In genomic region chr14:100192672-100193416, GRCh38 we compare ENCODE assay signal across 8 cellular contexts. TPM values are rescaled to one million over a fixed set of nuclear protein-coding genes. Genes with fewer than 3 reads are reported as not detected.
A peak's percentile ranks its signal among the peaks of the same experiment; 100 is the strongest.
DNase-seq lines count a peak whose midpoint lies in the region; ATAC-seq and TF ChIP-seq lines count a peak whose summit lies in the region.

No MANE protein-coding gene starts in this region.

- peaks cover 4% of the 10 kb centered on the region; the same call in 1 of the 2 replicates for H3K79me2 ChIP-seq in OCI-LY3 (ENCODE audit: low read length)

- peaks cover 9% of the 10 kb centered on the region for H3K4me1 ChIP-seq in OCI-LY3 (ENCODE audit: low read length)

- H3K9ac ChIP-seq in OCI-LY3 (ENCODE audit: low read length): peak overlapping the region; percentile 94

- no peaks in the 10 kb centered on the region for H3K9me3 ChIP-seq in OCI-LY3 (ENCODE audit: insufficient read depth, low read length)

- peak overlapping the region; percentile 67 for H3K27ac ChIP-seq in OCI-LY3 (ENCODE audit: low read length)

- DNase-seq in DMS114 treated with DMSO at 0.1 percent for 48 hours (lab: John Stamatoyannopoulos, UW; ENCODE audit: unreplicated experiment): peak; percentile 89
- DNase-seq in HuH-7.5 (ENCODE audit: low spot score): peak; percentile 98
- peak; percentile 98 for DNase-seq in activated T-cell treated with anti-CD3 and anti-CD28 coated beads for 4 hours
- peak; percentile 99 for DNase-seq in epithelial cell of esophagus (ENCODE audit: low read depth)
- peak; percentile 100 for DNase-seq in mucosa of gallbladder (ENCODE audit: low spot score)
- peak; percentile 98 to 99 for DNase-seq in stimulated activated CD8-positive, alpha-beta memory T cell treated with anti-CD3 and anti-CD28 coated beads, Interleukin-4, amount 100 ng/mL, for 4 hours (ENCODE audit: low read depth in 2 of 2, low spot score in 1 of 2)

- H3K27me3 ChIP-seq in OCI-LY3 (ENCODE audit: low read depth, low read length): no peaks in the 10 kb centered on the region

- TF ChIP-seq CTCF in OCI-LY3 (IDR thresholded peaks at IDR 0.05; ENCODE audit: low read depth, low read length) (peak; percentile 69), epithelial cell of esophagus (IDR thresholded peaks at IDR 0.05; ENCODE audit: insufficient read depth, low read depth, low read length, missing control alignments) (peak; percentile 48)

- no peaks in the 10 kb centered on the region for H4K20me1 ChIP-seq in OCI-LY3 (ENCODE audit: insufficient read depth, low read length)

- peak; percentile 97 for ATAC-seq in GM21526 (IDR thresholded peaks at IDR 0.05; ENCODE audit: low FRiP score, unreplicated experiment)

- H3K4me3 ChIP-seq in OCI-LY3 (ENCODE audit: low read length): peak overlapping the region; percentile 90
- H3K4me3 ChIP-seq in epithelial cell of esophagus (ENCODE audit: low read length): peak overlapping the region; percentile 50

- no peaks in the 10 kb centered on the region for H3K36me3 ChIP-seq in OCI-LY3 (replicated peaks; ENCODE audit: low read depth, low read length)

- peak overlapping the region; percentile 78 for H2AFZ ChIP-seq in OCI-LY3 (ENCODE audit: low read depth, low read length)

- H3K4me2 ChIP-seq in OCI-LY3 (ENCODE audit: low read length): peak overlapping the region; percentile 97

RNA-seq across cellular contexts. Expression of gene DEGS2, which starts 33.4 kb away (rescaled TPM):
- 149 TPM for total RNA-seq in mucosa of gallbladder

RNA-seq across cellular contexts. Expression of gene YY1, which starts 46.1 kb away (rescaled TPM):
- total RNA-seq in mucosa of gallbladder: 63.8 TPM

Comparison
In these comparisons a context has a peak if more than half of its experiments do, and no peak if none do; other contexts are left out.
1. Peak in every context shown above with its lines: DNase-seq, ATAC-seq, H3K4me3 ChIP-seq and H3K27ac ChIP-seq.